In the genomic region with DNA sequence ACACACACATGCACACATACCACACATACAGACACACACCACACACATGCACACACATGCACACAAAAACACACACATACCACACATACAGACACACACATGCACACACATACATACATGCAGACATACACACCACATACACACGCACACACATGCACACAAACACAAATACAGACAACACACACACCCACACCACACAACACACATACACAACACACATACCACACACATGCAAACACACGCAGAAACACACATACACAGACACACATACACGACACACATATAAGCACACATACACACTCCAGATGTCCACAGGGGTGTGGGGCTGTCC, we compare ENCODE assay signal across 1 cellular context.
A peak's percentile ranks its signal among the peaks of the same experiment; 100 is the strongest.
TF ChIP-seq lines count a peak whose summit lies in the region.

No MANE protein-coding gene starts in this region.

TF ChIP-seq in HepG2, 621 proteins besides CTCF, POLR2A, EP300 and RAD21 (continued from another document):
- TF ChIP-seq, protein P1, sequence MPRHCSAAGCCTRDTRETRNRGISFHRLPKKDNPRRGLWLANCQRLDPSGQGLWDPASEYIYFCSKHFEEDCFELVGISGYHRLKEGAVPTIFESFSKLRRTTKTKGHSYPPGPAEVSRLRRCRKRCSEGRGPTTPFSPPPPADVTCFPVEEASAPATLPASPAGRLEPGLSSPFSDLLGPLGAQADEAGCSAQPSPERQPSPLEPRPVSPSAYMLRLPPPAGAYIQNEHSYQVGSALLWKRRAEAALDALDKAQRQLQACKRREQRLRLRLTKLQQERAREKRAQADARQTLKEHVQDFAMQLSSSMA (CRISPR knock-in tag; IDR thresholded peaks at IDR 0.05), result no peak
- TF ChIP-seq, protein P2, sequence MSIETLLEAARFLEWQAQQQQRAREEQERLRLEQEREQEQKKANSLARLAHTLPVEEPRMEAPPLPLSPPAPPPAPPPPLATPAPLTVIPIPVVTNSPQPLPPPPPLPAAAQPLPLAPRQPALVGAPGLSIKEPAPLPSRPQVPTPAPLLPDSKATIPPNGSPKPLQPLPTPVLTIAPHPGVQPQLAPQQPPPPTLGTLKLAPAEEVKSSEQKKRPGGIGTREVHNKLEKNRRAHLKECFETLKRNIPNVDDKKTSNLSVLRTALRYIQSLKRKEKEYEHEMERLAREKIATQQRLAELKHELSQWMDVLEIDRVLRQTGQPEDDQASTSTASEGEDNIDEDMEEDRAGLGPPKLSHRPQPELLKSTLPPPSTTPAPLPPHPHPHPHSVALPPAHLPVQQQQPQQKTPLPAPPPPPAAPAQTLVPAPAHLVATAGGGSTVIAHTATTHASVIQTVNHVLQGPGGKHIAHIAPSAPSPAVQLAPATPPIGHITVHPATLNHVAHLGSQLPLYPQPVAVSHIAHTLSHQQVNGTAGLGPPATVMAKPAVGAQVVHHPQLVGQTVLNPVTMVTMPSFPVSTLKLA (IDR thresholded peaks at IDR 0.05), result peak; percentile 40; the same call in 1 of the 2 replicates
- TF ChIP-seq SRSF1 (optimal IDR thresholded peaks at IDR 0.05; ENCODE audit: low read depth, low read length) (no peak), ZBTB21 (CRISPR knock-in tag; IDR thresholded peaks at IDR 0.05) (no peak)
